In genomic region chr7:79317728-79318127, GRCh38 we compare ENCODE assay signal across 1 cellular context.
TF ChIP-seq lines count a peak whose summit lies in the region.

No MANE protein-coding gene starts in this region.

TF ChIP-seq in HCT116, 20 proteins besides CTCF, POLR2A, EP300 and RAD21 (continued from another document):
- TF ChIP-seq, protein P1, sequence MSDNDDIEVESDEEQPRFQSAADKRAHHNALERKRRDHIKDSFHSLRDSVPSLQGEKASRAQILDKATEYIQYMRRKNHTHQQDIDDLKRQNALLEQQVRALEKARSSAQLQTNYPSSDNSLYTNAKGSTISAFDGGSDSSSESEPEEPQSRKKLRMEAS (IDR thresholded peaks at IDR 0.05): no peak
- TF ChIP-seq YY1 (IDR thresholded peaks at IDR 0.05; ENCODE audit: extremely low read depth, insufficient replicate concordance, low read depth, low read length) (no peak), FOSL1 (IDR thresholded peaks at IDR 0.05; ENCODE audit: low read depth) (peak; percentile 79)
TF ChIP-seq in HCT116: peak in this region for 5.
